Comparison of ENCODE assay signal across 22 cellular contexts in genomic region chr13:109602356-109602755, GRCh38.
"Had no signal": no experiment of that assay in that cellular context is flagged by ENCODE, and none has a peak within 500 bp of the region (broad histone marks: within the 10 kb centered on the region; RNA-seq: fewer than 3 reads in every experiment).

No MANE protein-coding gene starts in this region.

- H3K4me1 ChIP-seq: lower lobe of right lung, pancreas, right atrium auricular region, sigmoid colon, stomach, thyroid gland had no signal

- H3K4me3 ChIP-seq: dorsolateral prefrontal cortex, lower lobe of right lung, pancreas, right atrium auricular region, sigmoid colon, stomach, thyroid gland had no signal

- H3K27me3 ChIP-seq: pancreas, right atrium auricular region, sigmoid colon, stomach, thyroid gland had no signal

- ATAC-seq: esophagus mucosa; left ventricle myocardium superior; lower lobe of right lung; natural killer cell; pancreas; stimulated activated effector memory CD8-positive, alpha-beta T cell treated with anti-CD3 and anti-CD28 coated beads, Interleukin-12 subunit alpha, Interleukin-12 subunit beta, amount 100 ng/mL, for 72 hours had no signal

- H3K9me3 ChIP-seq: lower lobe of right lung, neutrophil, pancreas, right atrium auricular region, sigmoid colon, stomach, thyroid gland had no signal

- H3K27ac ChIP-seq: dorsolateral prefrontal cortex, epithelial cell of prostate, lower lobe of right lung, neutrophil, pancreas, right atrium auricular region, sigmoid colon, stomach, thyroid gland had no signal

- H3K36me3 ChIP-seq: lower lobe of right lung, neutrophil, pancreas, right atrium auricular region, sigmoid colon, stomach, thyroid gland had no signal

- DNase-seq: cortex of kidney; dorsolateral prefrontal cortex; effector CD4-positive, alpha-beta T cell; foreskin melanocyte; glutamatergic neuron; hypothalamus; immature natural killer cell; left ventricle myocardium superior; lower lobe of right lung; natural killer cell; pancreas; sigmoid colon; stimulated activated CD4-positive, alpha-beta T cell treated with anti-CD3 and anti-CD28 coated beads, Interleukin-2, amount 100 ng/mL, for 24 hours; stimulated activated CD4-positive, alpha-beta T cell treated with anti-CD3 and anti-CD28 coated beads, Interleukin-4, amount 100 ng/mL, for 24 hours; stimulated activated naive CD4-positive, alpha-beta T cell treated with Interleukin-2 at 50 U/mL for 16 hours; stomach; thyroid gland had no signal
